In genomic region chr4:46927201-46927600, GRCh38 we compare ENCODE assay signal across 1 cellular context.
TF ChIP-seq lines count a peak whose summit lies in the region.

No MANE protein-coding gene starts in this region.

TF ChIP-seq in IMR-90, 13 proteins besides CTCF, POLR2A, EP300 and RAD21 (continued from another document):
- no peak for TF ChIP-seq ELK1 (IDR thresholded peaks at IDR 0.05; ENCODE audit: borderline replicate concordance, low read depth, low read length)
- TF ChIP-seq RCOR1 (IDR thresholded peaks at IDR 0.05; ENCODE audit: insufficient replicate concordance, low read length), result no peak
- no peak for TF ChIP-seq RFX5 (IDR thresholded peaks at IDR 0.05; ENCODE audit: low read depth, low read length)
